In genomic region chr15:43330780-43331086, GRCh38 we compare ENCODE assay signal across 8 cellular contexts. TPM values are rescaled to one million over a fixed set of nuclear protein-coding genes. Genes with fewer than 3 reads are reported as not detected.
A peak's percentile ranks its signal among the peaks of the same experiment; 100 is the strongest.
DNase-seq lines count a peak whose midpoint lies in the region; ATAC-seq and TF ChIP-seq lines count a peak whose summit lies in the region.

No MANE protein-coding gene starts in this region.

- peaks cover 27% of the 10 kb centered on the region for H3K4me1 Mint-ChIP-seq in neural crest cell

- peaks cover under 1% of the 10 kb centered on the region for H3K27me3 Mint-ChIP-seq in neural crest cell (ENCODE audit: low read depth)

- peaks cover 12% of the 10 kb centered on the region for H3K4me1 ChIP-seq in A673 (ENCODE audit: insufficient read depth, low read length, poor library complexity, severe bottlenecking)

- H3K27ac Mint-ChIP-seq in neural crest cell (ENCODE audit: unreplicated experiment): peak overlapping the region; percentile 98

- no peak for DNase-seq in A673 (ENCODE audit: low spot score)
- no peak for DNase-seq in HL-60 (ENCODE audit: low read depth in 1 of 2, low spot score in 1 of 2)
- no peak for DNase-seq in choroid plexus epithelial cell (ENCODE audit: low read depth)
- DNase-seq in neural crest cell (ENCODE audit: low read depth, low spot score): no peak
- DNase-seq in NCI-H2171 treated with DMSO at 0.1 percent for 48 hours (lab: John Stamatoyannopoulos, UW): no peak
- no peak for DNase-seq in cerebellar nuclear complex (lab: John Stamatoyannopoulos, UW)
- no peak for DNase-seq in NK-92 treated with Interleukin-12 subunit alpha and Interleukin-12 subunit beta, amount 100 ng/mL, for 24 hours (lab: John Stamatoyannopoulos, UW)

- H3K4me3 Mint-ChIP-seq in neural crest cell: peak overlapping the region; percentile 99

- POLR2A ChIA-PET in A673 (lab: Charles Lee; ENCODE audit: low non-redundant PET): no interaction called here

- no peaks in the 10 kb centered on the region for H3K9me3 Mint-ChIP-seq in neural crest cell

- H3K9me3 ChIP-seq in A673 (ENCODE audit: low read depth, low read length, poor library complexity, severe bottlenecking): no peaks in the 10 kb centered on the region

- BruUV-seq in A673 (replicated peaks; lab: Mats Ljungman, UMichigan): TSS peak; percentile 88

- peak; percentile 32 for ATAC-seq in GM19395 (IDR thresholded peaks at IDR 0.05; ENCODE audit: unreplicated experiment)

- H3K27ac ChIP-seq in A673 (ENCODE audit: low read depth, low read length, poor library complexity, severe bottlenecking) (peak overlapping the region; percentile 95), HL-60 (replicated peaks) (peak overlapping the region; percentile 91)

- intact Hi-C loops in A673 (cut with micrococcal nuclease; ENCODE audit: unreplicated experiment): no loop called here

- H3K4me3 ChIP-seq in A673 (ENCODE audit: low read depth, low read length, poor library complexity, severe bottlenecking) (peak overlapping the region; percentile 68), HL-60 (replicated peaks; ENCODE audit: insufficient read depth, low read length) (peak overlapping the region; percentile 55), choroid plexus epithelial cell (ENCODE audit: low read depth, low read length) (peak overlapping the region; percentile 86)

- CTCF ChIA-PET in A673 (lab: Charles Lee): no interaction called here

- no peaks in the 10 kb centered on the region for H3K27me3 ChIP-seq in A673 (replicated peaks; ENCODE audit: insufficient read depth, low read depth, low read length, poor library complexity)
- H3K27me3 ChIP-seq in HL-60 (ENCODE audit: insufficient read depth, poor library complexity, severe bottlenecking): no peaks in the 10 kb centered on the region

- TF ChIP-seq CTCF in A673 (conservative IDR thresholded peaks at IDR 0.05; ENCODE audit: low read depth, low read length) (no peak), HL-60 (IDR thresholded peaks at IDR 0.05; ENCODE audit: insufficient read depth, low read length) (no peak), choroid plexus epithelial cell (conservative IDR thresholded peaks at IDR 0.05; ENCODE audit: low read depth, low read length) (no peak), neural crest cell (conservative IDR thresholded peaks at IDR 0.05) (no peak)

- peaks cover 6% of the 10 kb centered on the region for H3K36me3 ChIP-seq in A673 (ENCODE audit: insufficient read depth, low read length, poor library complexity, severe bottlenecking)

- peaks cover 17% of the 10 kb centered on the region for H3K36me3 Mint-ChIP-seq in neural crest cell (ENCODE audit: low read depth)

RNA-seq across cellular contexts. Expression of gene LCMT2, which starts 0.4 kb away (rescaled TPM):
- total RNA-seq in A673 (2021) (14.3 and 17.2 TPM in 2 replicates), neural crest cell (18.8 and 18.9 TPM in 2 replicates)

RNA-seq across cellular contexts. Expression of gene TGM7, which starts 28.7 kb away (rescaled TPM):
- total RNA-seq in A673 (2021) (not detected in 2 replicates), neural crest cell (not detected in 2 replicates)

RNA-seq across cellular contexts. Expression of gene ZSCAN29, which starts 40.1 kb away (rescaled TPM):
- total RNA-seq in A673 (2021) (33.3 and 34.4 TPM in 2 replicates), neural crest cell (59.6 and 62.6 TPM in 2 replicates)

RNA-seq across cellular contexts. Expression of gene TUBGCP4, which starts 40.2 kb away (rescaled TPM):
- total RNA-seq in A673 (2021): 31.4 and 37.6 TPM in 2 replicates
- total RNA-seq in neural crest cell: 35.6 and 38.2 TPM in 2 replicates
